In the genomic region with DNA sequence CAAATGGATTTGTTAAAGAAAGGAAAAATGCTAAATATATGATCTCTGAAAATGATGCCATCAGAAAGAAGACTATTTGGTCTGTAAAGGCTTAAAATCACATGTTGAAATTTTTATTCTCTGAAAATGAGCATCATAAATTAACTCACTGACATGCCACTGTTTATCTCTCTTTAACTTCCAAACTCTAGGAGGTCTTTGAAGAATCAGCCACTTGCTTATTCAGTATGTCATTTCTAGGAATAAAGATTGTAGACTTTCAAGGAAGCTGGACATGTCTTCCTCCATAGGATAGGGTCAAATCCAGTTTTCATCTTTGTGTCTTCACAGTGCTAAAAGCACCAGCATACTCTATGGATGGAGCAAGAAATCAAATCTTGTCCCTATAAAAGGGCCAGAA, we compare ENCODE assay signal across 22 cellular contexts.
"Had no signal": no experiment of that assay in that cellular context is flagged by ENCODE, and none has a peak within 500 bp of the region (broad histone marks: within the 10 kb centered on the region; RNA-seq: fewer than 3 reads in every experiment).

No MANE protein-coding gene starts in this region.

- H3K27me3 Mint-ChIP-seq: T-cell had no signal

- H3K9me3 ChIP-seq: MG63, SK-N-SH had no signal

- H3K4me2 ChIP-seq: SK-N-SH had no signal

- FAIRE-seq: RCC 7860 had no signal

- H3K36me3 Mint-ChIP-seq: T-cell had no signal

- H3K27me3 ChIP-seq: MG63 had no signal

- DNase-seq: Karpas-422, KG1, MG63, NCI-H1092, NCI-H1105 treated with DMSO at 0.1 percent for 48 hours, NCI-H1417 treated with DMSO at 0.1 percent for 48 hours, NCI-H146, NCI-H1694 treated with DMSO at 0.1 percent for 48 hours, NCI-H1930, NCI-H2081, NCI-H2107, NCI-H2227 treated with DMSO at 0.1 percent for 48 hours, NCI-H524 treated with DMSO at 0.1 percent for 48 hours, NCI-H69, NCI-H774, Right ventricle myocardium superior, RPMI8226, SIG-M5, SK-N-SH, SW 1271, T-cell had no signal

- ATAC-seq: T-cell had no signal

- H3K4me1 Mint-ChIP-seq: T-cell had no signal

- H3K27ac Mint-ChIP-seq: T-cell had no signal

- H3K9ac ChIP-seq: SK-N-SH had no signal

- H3K4me3 ChIP-seq: MG63 had no signal

- H3K4me3 Mint-ChIP-seq: T-cell had no signal
